Comparison of ENCODE assay signal across 8 cellular contexts in the genomic region with DNA sequence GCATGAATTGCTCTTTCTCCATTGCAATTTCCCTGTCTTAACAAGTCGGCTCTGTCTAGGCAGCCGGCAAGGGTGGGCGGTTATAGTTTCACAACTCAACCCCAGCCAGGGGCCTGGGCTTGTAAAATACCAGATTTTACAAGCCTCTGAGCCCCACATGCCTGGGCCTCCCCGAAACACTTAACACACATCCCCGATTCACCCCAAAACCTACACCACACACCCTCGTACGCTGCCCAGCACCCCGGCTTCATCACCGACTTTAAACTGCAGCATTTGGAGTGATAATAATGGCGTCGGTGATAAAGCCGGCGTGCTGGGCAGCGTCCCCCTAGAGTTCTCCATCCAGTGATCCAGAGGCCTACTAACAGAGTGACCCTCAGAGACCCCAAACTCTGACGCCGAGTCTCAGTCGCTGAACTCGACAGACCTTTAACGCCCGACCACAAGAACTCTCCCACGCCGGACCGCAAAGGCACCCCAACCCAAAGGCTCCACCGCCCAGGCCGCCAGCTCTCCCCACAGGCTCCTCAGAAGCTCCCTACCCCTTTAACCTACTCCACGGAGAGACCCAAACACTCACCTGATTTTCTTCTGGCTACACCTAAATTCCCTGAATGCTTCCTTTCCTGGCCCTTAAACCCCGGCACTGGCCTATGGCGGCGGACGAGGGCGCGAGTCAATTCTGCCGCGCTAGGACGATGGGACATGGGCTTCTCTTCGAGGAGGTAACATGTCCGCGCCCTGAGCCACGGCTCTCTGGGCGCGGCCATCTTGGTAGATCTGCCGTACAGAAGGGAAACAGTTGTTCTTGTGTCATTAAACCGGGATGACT. TPM values are rescaled to one million over a fixed set of nuclear protein-coding genes. Genes with fewer than 3 reads are reported as not detected.
DNase-seq lines count a peak whose midpoint lies in the region; ATAC-seq, FAIRE-seq and TF ChIP-seq lines count a peak whose summit lies in the region.

A gene (minus strand): TSS at position 687 of the 835 bp plus-strand sequence. CDS start 4,910 bp downstream, outside the sequence.

- peak within 1 kb of the TSS; percentile 84 to 97 (median 97) for H3K4me3 ChIP-seq in keratinocyte (ENCODE audit: control insufficient read depth in 2 of 3, extremely low read depth in 1 of 3, insufficient read depth in 2 of 3, low read depth in 1 of 3, low read length in 3 of 3)

- dilution Hi-C loops in keratinocyte (cut with MboI; ENCODE audit: extremely low pct_ligation_motif_present, low sequenced_read_pairs) = no loop called here

- FAIRE-seq in keratinocyte (lab: Jason Lieb, UNC) = peak; percentile 36

- H3K27me3 ChIP-seq in keratinocyte (ENCODE audit: control insufficient read depth, extremely low read depth, insufficient read depth, low read length) = no peaks in the 10 kb centered on the region

- peak; percentile 57 for ATAC-seq in HG02852 (IDR thresholded peaks at IDR 0.05; ENCODE audit: unreplicated experiment)

- peaks cover 42% of the 10 kb centered on the region for H3K79me2 ChIP-seq in keratinocyte (ENCODE audit: control insufficient read depth, insufficient read depth, low read length)

- H3K9me3 Mint-ChIP-seq in chondrocyte (ENCODE audit: low read depth) = peaks cover 46% of the 10 kb centered on the region

- peak within 1 kb of the TSS; percentile 88 for H3K27ac ChIP-seq in keratinocyte (ENCODE audit: control insufficient read depth, insufficient read depth, low read length)

- no peaks in the 10 kb centered on the region for H3K9me1 ChIP-seq in keratinocyte (ENCODE audit: control insufficient read depth, extremely low read depth, insufficient read depth, low read length)

- H3K9me3 ChIP-seq in keratinocyte (ENCODE audit: control insufficient read depth, low read depth, low read length) = peaks cover 14% of the 10 kb centered on the region

- no peaks in the 10 kb centered on the region for H3K4me1 ChIP-seq in keratinocyte (ENCODE audit: control insufficient read depth, extremely low read depth, insufficient read depth, low read length)

- peaks cover 24% of the 10 kb centered on the region for H3K36me3 Mint-ChIP-seq in chondrocyte (ENCODE audit: low read depth)

- H3K27me3 Mint-ChIP-seq in chondrocyte (ENCODE audit: low read depth) = peaks cover 5% of the 10 kb centered on the region

- H3K4me2 ChIP-seq in keratinocyte (ENCODE audit: control insufficient read depth, extremely low read depth, insufficient read depth, low read depth, low read length) = peak within 1 kb of the TSS; percentile 93

- H3K36me3 ChIP-seq in keratinocyte (ENCODE audit: control insufficient read depth in 2 of 2, extremely low read depth in 1 of 2, insufficient read depth in 2 of 2, low read length in 2 of 2) = peaks cover 1 to 14% of the 10 kb centered on the region in 2 experiments

- DNase-seq in NCI-H2227 treated with DMSO at 0.1 percent for 48 hours (lab: John Stamatoyannopoulos, UW) = peak; percentile 33
- DNase-seq in activated CD4-positive, alpha-beta T cell treated with anti-CD3 and anti-CD28 coated beads for 24 hours (ENCODE audit: low read depth in 2 of 2) = peak; percentile 68 to 72
- DNase-seq in chondrocyte (ENCODE audit: low spot score) = no peak
- DNase-seq in keratinocyte (ENCODE audit: low read depth, low spot score) = peak; percentile 62
- peak; percentile 63 to 65 for DNase-seq in stimulated activated CD4-positive, alpha-beta T cell treated with anti-CD3 and anti-CD28 coated beads, Interleukin-12 subunit alpha, Interleukin-12 subunit beta, amount 100 ng/mL, for 24 hours (ENCODE audit: low read depth in 2 of 2)
- DNase-seq in SIG-M5 treated with dmso at 0.1 percent for 504 hours (lab: John Stamatoyannopoulos, UW; ENCODE audit: unreplicated experiment) = no peak

- TF ChIP-seq CTCF in GM12873 (IDR thresholded peaks at IDR 0.05; ENCODE audit: insufficient read depth, low read depth, low read length, missing control alignments) (peak; percentile 8), chondrocyte (IDR thresholded peaks at IDR 0.05) (no peak), keratinocyte (optimal IDR thresholded peaks at IDR 0.05 in 1 of 3, IDR thresholded peaks at IDR 0.05 in 1 of 3, conservative IDR thresholded peaks at IDR 0.05 in 1 of 3; ENCODE audit: extremely low read depth in 1 of 3, insufficient read depth in 2 of 3, low read length in 3 of 3) (peak in 1 of 3 experiments; percentile 65)

- H3K9ac ChIP-seq in keratinocyte (ENCODE audit: control insufficient read depth, extremely low read depth, insufficient read depth, low read length) = peak within 1 kb of the TSS; percentile 95

- peak within 1 kb of the TSS; percentile 99 for H3K4me3 Mint-ChIP-seq in chondrocyte (ENCODE audit: unreplicated experiment)

- H3K4me1 Mint-ChIP-seq in chondrocyte (ENCODE audit: low read depth) = peaks cover 19% of the 10 kb centered on the region

- H2AFZ ChIP-seq in keratinocyte (ENCODE audit: control insufficient read depth, low read length) = peak within 1 kb of the TSS; percentile 98

- no peaks in the 10 kb centered on the region for H4K20me1 ChIP-seq in keratinocyte (ENCODE audit: control insufficient read depth, extremely low read depth, insufficient read depth, low read length)

- H3K27ac Mint-ChIP-seq in chondrocyte (ENCODE audit: unreplicated experiment) = peak within 1 kb of the TSS; percentile 97

RNA-seq across cellular contexts. Expression of the gene that starts here (rescaled TPM):
- 10.7 to 13.7 TPM (median 11.2 TPM) in 3 replicates for total RNA-seq in chondrocyte
- 5.4 to 6.5 TPM (median 6.0 TPM) in 3 replicates for polyA plus RNA-seq in keratinocyte
- polyA plus RNA-seq in keratinocyte (2011; ENCODE audit: low read depth) = 9.4 TPM
- 3.2 and 6.5 TPM in 2 replicates for polyA plus RNA-seq in keratinocyte (2011; cell fraction: cytosol; rRNA removed)
- polyA plus RNA-seq in keratinocyte (2011; cell fraction: nucleus; rRNA removed) = 7.0 and 8.7 TPM in 2 replicates
- polyA plus RNA-seq in keratinocyte (2012; ENCODE audit: low replicate concordance) = 5.1 and 6.8 TPM in 2 replicates
- 2.3 to 10.7 TPM (median 10.7 TPM) in 3 replicates for polyA minus RNA-seq in keratinocyte
- 6.1 TPM for polyA minus RNA-seq in keratinocyte (2011; cell fraction: cytosol; rRNA and poly(A)+ RNA removed)
- polyA minus RNA-seq in keratinocyte (2011; cell fraction: nucleus; rRNA and poly(A)+ RNA removed) = 6.1 and 10.2 TPM in 2 replicates

Comparison
In these comparisons a context has a peak if more than half of its experiments do, and no peak if none do; other contexts are left out.
1. DNase-seq: peak in NCI-H2227 treated with DMSO at 0.1 percent for 48 hours (single experiment), activated CD4-positive, alpha-beta T cell treated with anti-CD3 and anti-CD28 coated beads for 24 hours (2 of 2), keratinocyte (single experiment) and stimulated activated CD4-positive, alpha-beta T cell treated with anti-CD3 and anti-CD28 coated beads, Interleukin-12 subunit alpha, Interleukin-12 subunit beta, amount 100 ng/mL, for 24 hours (2 of 2); none in chondrocyte (single experiment) and SIG-M5 treated with dmso at 0.1 percent for 504 hours (single experiment).